ENCODE assay signal across 9 cellular contexts in genomic region chr3:8954938-8955763, GRCh38. TPM values are rescaled to one million over a fixed set of nuclear protein-coding genes. Genes with fewer than 3 reads are reported as not detected.
A peak's percentile ranks its signal among the peaks of the same experiment; 100 is the strongest.
DNase-seq lines count a peak whose midpoint lies in the region; ATAC-seq and TF ChIP-seq lines count a peak whose summit lies in the region.
"Had no signal": no experiment of that assay in that cellular context is flagged by ENCODE, and none has a peak within 500 bp of the region (broad histone marks: within the 10 kb centered on the region; RNA-seq: fewer than 3 reads in every experiment).

No MANE protein-coding gene starts in this region.

- H3K27ac ChIP-seq in CD8-positive, alpha-beta T cell (ENCODE audit: low read depth, low read length): no peak overlapping the region

- DNase-seq in CD14-positive monocyte (ENCODE audit: low spot score) (no peak), fibroblast of the aortic adventitia (ENCODE audit: low read depth) (peak; percentile 87), kidney tubule cell (ENCODE audit: low spot score) (no peak), nucleus accumbens (lab: John Stamatoyannopoulos, UW) (no peak)
- no peak for DNase-seq in activated CD8-positive, alpha-beta memory T cell treated with anti-CD3 and anti-CD28 coated beads, Interleukin-2, amount 50 U/mL, for 4 hours
- DNase-seq in CD8-positive, alpha-beta T cell: no peak

- intact Hi-C loops in CD14-positive monocyte (cut with micrococcal nuclease): no loop called here
- intact Hi-C loops in CD8-positive, alpha-beta T cell (cut with DNase I, micrococcal nuclease): no loop called here

- TF ChIP-seq CTCF in CD14-positive monocyte (IDR thresholded peaks at IDR 0.05): no peak
- peak; percentile 45 for TF ChIP-seq CTCF in fibroblast of the aortic adventitia (IDR thresholded peaks at IDR 0.05; ENCODE audit: insufficient read depth, low read length)
- TF ChIP-seq CTCF in CD8-positive, alpha-beta T cell (IDR thresholded peaks at IDR 0.05): no peak

- no peaks in the 10 kb centered on the region for H3K9me3 ChIP-seq in CD8-positive, alpha-beta T cell (ENCODE audit: low read length)

- CTCF ChIA-PET in CD8-positive, alpha-beta T cell (lab: Charles Lee): interaction anchor here (1.3 kb wide), 3 partner anchors 16 to 347 kb away, joined by 3 to 5 read pairs (median 3); no protein-coding TSS in a partner anchor

- H3K4me3 ChIP-seq in fibroblast of the aortic adventitia (ENCODE audit: low read depth, low read length): no peak overlapping the region
- H3K4me3 ChIP-seq in CD8-positive, alpha-beta T cell (ENCODE audit: low read depth, low read length): no peak overlapping the region

- peak; percentile 89 for ATAC-seq in GM21423 (IDR thresholded peaks at IDR 0.05; ENCODE audit: unreplicated experiment)
- peak; percentile 79 for ATAC-seq in HG03520 (IDR thresholded peaks at IDR 0.05; ENCODE audit: unreplicated experiment)
- ATAC-seq in CD8-positive, alpha-beta T cell: no peak

- H3K27me3 ChIP-seq in CD8-positive, alpha-beta T cell (ENCODE audit: insufficient read depth, low read length): no peaks in the 10 kb centered on the region

- POLR2A ChIA-PET in CD8-positive, alpha-beta T cell (lab: Charles Lee): no interaction called here

- no peaks in the 10 kb centered on the region for H3K4me1 ChIP-seq in CD8-positive, alpha-beta T cell (ENCODE audit: insufficient read depth, low read length)

- H3K4me3 Mint-ChIP-seq in CD14-positive monocyte: no peak overlapping the region
- no peak overlapping the region for H3K4me3 Mint-ChIP-seq in CD8-positive, alpha-beta T cell
- H3K4me3 Mint-ChIP-seq: T-helper 1 cell treated with Interleukin-12 subunit alpha and Interleukin-12 subunit beta and Interleukin-4 antibody, amounts not matched to agents 30 μg/mL and 1 μg/mL, for 36 hours had no signal

- peaks cover 15 to 22% of the 10 kb centered on the region in 2 donors for H3K36me3 Mint-ChIP-seq in CD14-positive monocyte
- peaks cover 34% of the 10 kb centered on the region for H3K36me3 Mint-ChIP-seq in CD8-positive, alpha-beta T cell

- no peaks in the 10 kb centered on the region for H3K36me3 ChIP-seq in CD8-positive, alpha-beta T cell (ENCODE audit: insufficient read depth, low read length)

- peak overlapping the region in 5 of 7 donors; percentile 8 to 58 (median 16) for H3K27ac Mint-ChIP-seq in CD14-positive monocyte
- H3K27ac Mint-ChIP-seq in CD8-positive, alpha-beta T cell: no peak overlapping the region
- H3K27ac Mint-ChIP-seq: T-helper 1 cell treated with Interleukin-12 subunit alpha and Interleukin-12 subunit beta and Interleukin-4 antibody, amounts not matched to agents 30 μg/mL and 1 μg/mL, for 36 hours had no signal

- peaks cover 0 to 3% (median 0%) of the 10 kb centered on the region in 7 donors for H3K9me3 Mint-ChIP-seq in CD14-positive monocyte
- H3K9me3 Mint-ChIP-seq in CD8-positive, alpha-beta T cell: no peaks in the 10 kb centered on the region
- H3K9me3 Mint-ChIP-seq: T-helper 1 cell treated with Interleukin-12 subunit alpha and Interleukin-12 subunit beta and Interleukin-4 antibody, amounts not matched to agents 30 μg/mL and 1 μg/mL, for 36 hours had no signal

- H3K27me3 Mint-ChIP-seq in CD14-positive monocyte (ENCODE audit: low read depth in 3 of 3): peaks cover 0 to 1% (median 0%) of the 10 kb centered on the region in 3 donors
- H3K27me3 Mint-ChIP-seq in CD8-positive, alpha-beta T cell (ENCODE audit: low read depth): no peaks in the 10 kb centered on the region

- peaks cover 19% of the 10 kb centered on the region for H3K4me1 Mint-ChIP-seq in CD14-positive monocyte
- H3K4me1 Mint-ChIP-seq in CD8-positive, alpha-beta T cell (ENCODE audit: low read depth): peaks cover 16% of the 10 kb centered on the region

RNA-seq across cellular contexts. Expression of gene RAD18, which starts 8.1 kb away (rescaled TPM):
- 1 to 10 TPM; 5.1 to 6.9 TPM for polyA plus RNA-seq in CD14-positive monocyte
- total RNA-seq in fibroblast of the aortic adventitia (ENCODE audit: low replicate concordance): 2.2 and 28.1 TPM in 2 replicates
- 10 to 100 TPM; 11.7 to 12.1 TPM for total RNA-seq in CD8-positive, alpha-beta T cell
